In genomic region chr3:114056130-114057010, GRCh38 we compare ENCODE assay signal across 8 cellular contexts. TPM values are rescaled to one million over a fixed set of nuclear protein-coding genes. Genes with fewer than 3 reads are reported as not detected.
DNase-seq lines count a peak whose midpoint lies in the region; ATAC-seq and TF ChIP-seq lines count a peak whose summit lies in the region.

TSS of gene CCDC191 (minus strand) at chr3:114056526. CDS start at chr3:114056466, 60 bp downstream.
TSS of gene QTRT2 (plus strand) at chr3:114056737. CDS start at chr3:114065258, 8,521 bp downstream.

- H3K36me3 Mint-ChIP-seq in activated T-cell treated with anti-CD3 and anti-CD28 coated beads, Interleukin-2, amount 50 U/mL, for 72 hours (ENCODE audit: insufficient read depth in 2 of 2), result peaks cover 4 to 10% of the 10 kb centered on the region in 2 donors

- H3K79me2 ChIP-seq in KMS-11 (ENCODE audit: insufficient read depth, low read depth), result peaks cover 48% of the 10 kb centered on the region

- H3K4me3 ChIP-seq in KMS-11 (IDR thresholded peaks at IDR 0.05; ENCODE audit: insufficient read depth, low read depth, low read length) (peak within 1 kb of the TSS; percentile 85), Panc1 (ENCODE audit: low read depth in 2 of 2, low read length in 2 of 2) (peak within 1 kb of the TSS; percentile 87 to 97), esophagus squamous epithelium (peak within 1 kb of the TSS; percentile 44 to 77 (median 74)), muscle layer of duodenum (ENCODE audit: low read depth in 1 of 2, low read length in 2 of 2) (peak within 1 kb of the TSS; percentile 94 to 98)

- H3K9me3 ChIP-seq in Panc1 (ENCODE audit: control insufficient read depth, insufficient read depth, low read depth, low read length) (no peaks in the 10 kb centered on the region), esophagus squamous epithelium (no peaks in the 10 kb centered on the region), muscle layer of duodenum (ENCODE audit: control insufficient read depth in 1 of 2, low read length in 2 of 2) (no peaks in the 10 kb centered on the region)

- H3K4me1 Mint-ChIP-seq in activated T-cell treated with anti-CD3 and anti-CD28 coated beads, Interleukin-2, amount 50 U/mL, for 72 hours (ENCODE audit: low read depth), result peaks cover 58% of the 10 kb centered on the region

- H3K4me1 ChIP-seq in KMS-11 (ENCODE audit: low read depth, poor library complexity, severe bottlenecking) (peaks cover 23% of the 10 kb centered on the region), Panc1 (ENCODE audit: control insufficient read depth, insufficient read depth, low read length) (peaks cover 16% of the 10 kb centered on the region), esophagus squamous epithelium (peaks cover 0 to 29% (median 17%) of the 10 kb centered on the region in 3 donors), muscle layer of duodenum (ENCODE audit: control insufficient read depth in 1 of 2, insufficient read depth in 2 of 2, low read length in 2 of 2) (peaks cover 5 to 24% of the 10 kb centered on the region in 2 donors)

- BruUV-seq in Panc1 (replicated peaks; lab: Mats Ljungman, UMichigan), result no TSS peak

- no peaks in the 10 kb centered on the region for H3K27me3 ChIP-seq in KMS-11 (ENCODE audit: insufficient read depth, low read depth)
- no peaks in the 10 kb centered on the region for H3K27me3 ChIP-seq in Panc1 (ENCODE audit: control insufficient read depth, insufficient read depth, low read length)
- H3K27me3 ChIP-seq in esophagus squamous epithelium, result no peaks in the 10 kb centered on the region
- H3K27me3 ChIP-seq in muscle layer of duodenum (ENCODE audit: low read depth, low read length), result no peaks in the 10 kb centered on the region

- DNase-seq in DMS79 treated with DMSO at 0.1 percent for 48 hours (lab: John Stamatoyannopoulos, UW) (peak; percentile 98), Panc1 (ENCODE audit: low read depth, low spot score) (peak; percentile 98), esophagus squamous epithelium (lab: John Stamatoyannopoulos, UW) (peak; percentile 91)
- peak; percentile 97 to 98 for DNase-seq in activated T-cell treated with anti-CD3 and anti-CD28 coated beads, Interleukin-2, amount 50 U/mL, for 72 hours
- peak; percentile 97 for DNase-seq in stimulated activated CD8-positive, alpha-beta memory T cell treated with anti-CD3 and anti-CD28 coated beads, Interleukin-7, amount 100 ng/mL, for 24 hours (ENCODE audit: low read depth)

- peak within 1 kb of the TSS; percentile 87 for H3K9ac ChIP-seq in KMS-11

- 0% methylated on average over 14 to 20 of the region's 49 CpGs for WGBS in esophagus squamous epithelium, 2 donors

- H3K9me3 Mint-ChIP-seq in activated T-cell treated with anti-CD3 and anti-CD28 coated beads, Interleukin-2, amount 50 U/mL, for 72 hours, result no peaks in the 10 kb centered on the region

- H3K4me3 Mint-ChIP-seq in activated T-cell treated with anti-CD3 and anti-CD28 coated beads, Interleukin-2, amount 50 U/mL, for 72 hours, result peak within 1 kb of the TSS; percentile 89 to 95

- H2AFZ ChIP-seq in KMS-11 (ENCODE audit: low read depth), result peak within 1 kb of the TSS; percentile 76

- in situ Hi-C loops in Panc1 (cut with HindIII; ENCODE audit: low pct_unique_long_range_greater_than_20kb, low sequenced_read_pairs), result no loop called here

- H4K20me1 ChIP-seq in KMS-11 (ENCODE audit: insufficient read depth), result no peaks in the 10 kb centered on the region

- H3K4me2 ChIP-seq in KMS-11, result peak within 1 kb of the TSS; percentile 92

- intact Hi-C loops in Panc1 (cut with micrococcal nuclease; ENCODE audit: unreplicated experiment), result loop anchor here (10.0 kb wide), 1 partner anchor 212 kb away; no protein-coding TSS in a partner anchor
- intact Hi-C loops in esophagus squamous epithelium (cut with DNase I), result no loop called here

- peak within 1 kb of the TSS; percentile 84 for H3K27ac Mint-ChIP-seq in activated T-cell treated with anti-CD3 and anti-CD28 coated beads, Interleukin-2, amount 50 U/mL, for 72 hours

- H3K36me3 ChIP-seq in KMS-11 (ENCODE audit: insufficient read depth) (no peaks in the 10 kb centered on the region; the same call in 1 of the 2 replicates), Panc1 (ENCODE audit: control insufficient read depth, insufficient read depth, low read length) (peaks cover 4% of the 10 kb centered on the region), esophagus squamous epithelium (peaks cover 0 to 15% (median 0%) of the 10 kb centered on the region in 3 donors), muscle layer of duodenum (ENCODE audit: control insufficient read depth in 1 of 2, insufficient read depth in 2 of 2, low read length in 2 of 2) (no peaks in the 10 kb centered on the region)

- CTCF ChIA-PET in Panc1 (lab: Charles Lee), result no interaction called here

- POLR2A ChIA-PET in Panc1 (lab: Charles Lee), result interaction anchor here (0.6 to 0.8 kb wide), 2 partner anchors 100 to 330 kb away, joined by 3 read pairs; no protein-coding TSS in a partner anchor

- TF ChIP-seq CTCF in KMS-11 (conservative IDR thresholded peaks at IDR 0.05; ENCODE audit: low read depth, low read length) (no peak), Panc1 (IDR thresholded peaks at IDR 0.05) (no peak), esophagus squamous epithelium (IDR thresholded peaks at IDR 0.05) (peak in 1 of 6 experiments; percentile 41)

- TF ChIP-seq POLR2A in esophagus squamous epithelium (IDR thresholded peaks at IDR 0.05), result no peak

- H3K27me3 Mint-ChIP-seq in activated T-cell treated with anti-CD3 and anti-CD28 coated beads, Interleukin-2, amount 50 U/mL, for 72 hours (ENCODE audit: low read depth), result no peaks in the 10 kb centered on the region

- ATAC-seq in GM21786 (IDR thresholded peaks at IDR 0.05; ENCODE audit: unreplicated experiment) (peak; percentile 97), Panc1 (peak; percentile 99)
- peak; percentile 97 to 98 for ATAC-seq in activated T-cell treated with anti-CD3 and anti-CD28 coated beads, Interleukin-2, amount 50 U/mL, for 72 hours (replicated peaks in 1 of 2)

- peak within 1 kb of the TSS; percentile 74 for H3K27ac ChIP-seq in KMS-11
- H3K27ac ChIP-seq in Panc1 (ENCODE audit: low read length), result peak within 1 kb of the TSS; percentile 86
- H3K27ac ChIP-seq in esophagus squamous epithelium, result peak within 1 kb of the TSS; percentile 81 to 92 (median 90)
- peak within 1 kb of the TSS; percentile 88 for H3K27ac ChIP-seq in muscle layer of duodenum (ENCODE audit: low read length)

RNA-seq across cellular contexts. Expression of gene CCDC191, which starts in this region (rescaled TPM):
- total RNA-seq in Panc1 (2021; ENCODE audit: unreplicated experiment), result 5.6 TPM
- 5.0 TPM for polyA plus RNA-seq in Panc1 (2012; ENCODE audit: insufficient read length)
- 1 to 10 TPM; 4.8 to 5.4 TPM for total RNA-seq in activated T-cell treated with anti-CD3 and anti-CD28 coated beads, Interleukin-2, amount 50 U/mL, for 72 hours
- total RNA-seq in esophagus squamous epithelium, result 1 to 10 TPM in 3 of 4 donors, under 1 TPM in 1; 0.92 to 3.6 (median 1.8) TPM

RNA-seq across cellular contexts. Expression of gene QTRT2, which starts in this region (rescaled TPM):
- total RNA-seq in Panc1 (2021; ENCODE audit: unreplicated experiment), result 51.6 TPM
- 16.2 TPM for polyA plus RNA-seq in Panc1 (2012; ENCODE audit: insufficient read length)
- 10 to 100 TPM; 23.8 to 27.5 TPM for total RNA-seq in activated T-cell treated with anti-CD3 and anti-CD28 coated beads, Interleukin-2, amount 50 U/mL, for 72 hours
- 10 to 100 TPM in 3 of 4 donors, 1 to 10 TPM in 1; 7.5 to 18.2 (median 15.6) TPM for total RNA-seq in esophagus squamous epithelium

Comparison
In these comparisons a context has a peak if more than half of its experiments do, and no peak if none do; other contexts are left out.
1. Peak in every context shown above with its lines: DNase-seq, ATAC-seq, H3K4me3 ChIP-seq and H3K27ac ChIP-seq.